Comparison of ENCODE assay signal across 12 cellular contexts in the genomic region with DNA sequence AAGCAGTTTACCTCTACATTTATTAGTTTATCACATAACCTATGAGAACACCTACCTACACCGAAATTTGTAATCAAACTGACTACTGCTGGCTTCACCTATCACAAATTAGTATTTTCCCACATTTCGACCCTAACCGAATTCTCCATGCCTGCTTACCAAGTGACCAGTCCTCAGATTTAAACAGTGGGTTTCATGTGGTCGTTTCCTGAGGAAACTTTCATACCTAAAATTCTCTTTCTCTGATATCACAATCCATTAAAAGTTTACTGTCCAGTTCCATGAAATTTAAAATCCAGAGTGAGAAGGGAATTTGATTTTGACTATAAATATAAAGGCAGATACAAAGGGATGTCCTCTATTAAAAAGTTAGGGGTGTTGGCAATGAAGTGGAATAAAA. TPM values are rescaled to one million over a fixed set of nuclear protein-coding genes. Genes with fewer than 3 reads are reported as not detected.
DNase-seq lines count a peak whose midpoint lies in the region; ATAC-seq, FAIRE-seq and TF ChIP-seq lines count a peak whose summit lies in the region.
"Had no signal": no experiment of that assay in that cellular context is flagged by ENCODE, and none has a peak within 500 bp of the region (broad histone marks: within the 10 kb centered on the region; RNA-seq: fewer than 3 reads in every experiment).

No MANE protein-coding gene starts in this region.

- TF ChIP-seq CTCF in esophagus squamous epithelium (IDR thresholded peaks at IDR 0.05) (no peak), osteocyte (IDR thresholded peaks at IDR 0.05) (no peak)

- H3K27me3 Mint-ChIP-seq in osteocyte (ENCODE audit: unreplicated experiment): no peaks in the 10 kb centered on the region

- H3K36me3 ChIP-seq in esophagus squamous epithelium: no peaks in the 10 kb centered on the region

- peaks cover 9 to 82% (median 41%) of the 10 kb centered on the region in 3 donors for H3K4me1 ChIP-seq in esophagus squamous epithelium

- WGBS in esophagus squamous epithelium, 2 donors: 50 to 53% methylated on average over 4 of the region's 4 CpGs

- FAIRE-seq in RCC 7860 (lab: Jason Lieb, UNC): peak; percentile 14
- no peak for FAIRE-seq in H54 (lab: Jason Lieb, UNC)

- DNase-seq in ACHN: peak; percentile 29
- DNase-seq in RCC 7860 (ENCODE audit: low spot score): no peak
- no peak for DNase-seq in esophagus squamous epithelium (lab: John Stamatoyannopoulos, UW)
- no peak for DNase-seq in osteocyte (ENCODE audit: extremely low spot score, unreplicated experiment)
- no peak for DNase-seq in H54 (ENCODE audit: insufficient read length, low spot score)
- DNase-seq in activated CD8-positive, alpha-beta memory T cell treated with anti-CD3 and anti-CD28 coated beads for 24 hours: no peak
- DNase-seq: activated B cell treated with CpG ODN at 0.5 μM for 24 hours; activated naive CD8-positive, alpha-beta T cell treated with anti-CD3 and anti-CD28 coated beads, Interleukin-2, amount 10 ng/mL, durations not matched to agents 7 days and 5 days; NCI-H1417; posterior cingulate gyrus had no signal

- peaks cover 0 to 11% (median 0%) of the 10 kb centered on the region in 4 donors for H3K27me3 ChIP-seq in esophagus squamous epithelium

- ATAC-seq in GM19455 (IDR thresholded peaks at IDR 0.05; ENCODE audit: unreplicated experiment) (no peak), GM21723 (IDR thresholded peaks at IDR 0.05; ENCODE audit: unreplicated experiment) (no peak)

- peak overlapping the region; percentile 85 for H3K4me3 Mint-ChIP-seq in osteocyte (ENCODE audit: unreplicated experiment)
- H3K4me3 Mint-ChIP-seq: activated B cell treated with CpG ODN at 0.5 μM for 24 hours; activated naive CD8-positive, alpha-beta T cell treated with anti-CD3 and anti-CD28 coated beads, Interleukin-2, amount 10 ng/mL, durations not matched to agents 7 days and 5 days had no signal

- H3K4me3 ChIP-seq in esophagus squamous epithelium: peak overlapping the region in 3 of 4 donors; percentile 82 to 93 (median 91)

- intact Hi-C loops in esophagus squamous epithelium (cut with DNase I): no loop called here

- H3K9me3 Mint-ChIP-seq in osteocyte (ENCODE audit: unreplicated experiment): no peaks in the 10 kb centered on the region
- H3K9me3 Mint-ChIP-seq: activated B cell treated with CpG ODN at 0.5 μM for 24 hours; activated naive CD8-positive, alpha-beta T cell treated with anti-CD3 and anti-CD28 coated beads, Interleukin-2, amount 10 ng/mL, durations not matched to agents 7 days and 5 days had no signal

- TF ChIP-seq POLR2A in esophagus squamous epithelium (IDR thresholded peaks at IDR 0.05) (no peak), H54 (IDR thresholded peaks at IDR 0.05; ENCODE audit: low read depth, low read length) (no peak)

- in situ Hi-C loops in ACHN (cut with HindIII; ENCODE audit: low pct_ligation_motif_present, low pct_unique_long_range_greater_than_20kb, low sequenced_read_pairs): loop anchor here (25.0 kb wide), 1 partner anchor 97 kb away; no protein-coding TSS in a partner anchor

- peak overlapping the region; percentile 78 to 96 (median 94) for H3K27ac ChIP-seq in esophagus squamous epithelium

- no peaks in the 10 kb centered on the region for H3K36me3 Mint-ChIP-seq in osteocyte (ENCODE audit: unreplicated experiment)
- H3K36me3 Mint-ChIP-seq: activated naive CD8-positive, alpha-beta T cell treated with anti-CD3 and anti-CD28 coated beads, Interleukin-2, amount 10 ng/mL, durations not matched to agents 7 days and 5 days had no signal

- H3K4me1 Mint-ChIP-seq in osteocyte (ENCODE audit: unreplicated experiment): peaks cover 73% of the 10 kb centered on the region

- peak overlapping the region; percentile 94 for H3K27ac Mint-ChIP-seq in osteocyte (ENCODE audit: unreplicated experiment)
- H3K27ac Mint-ChIP-seq: activated B cell treated with CpG ODN at 0.5 μM for 24 hours; activated naive CD8-positive, alpha-beta T cell treated with anti-CD3 and anti-CD28 coated beads, Interleukin-2, amount 10 ng/mL, durations not matched to agents 7 days and 5 days had no signal

- no peaks in the 10 kb centered on the region for H3K9me3 ChIP-seq in esophagus squamous epithelium

RNA-seq across cellular contexts. Expression of a gene that starts 1.9 kb away (rescaled TPM):
- total RNA-seq in esophagus squamous epithelium (10 to 100 TPM; 13.3 to 29.1 (median 23.2) TPM), osteocyte (96.1 and 97.1 TPM in 2 replicates)
- total RNA-seq: activated B cell treated with CpG ODN at 0.5 μM for 24 hours had no signal
